In genomic region chr4:158782539-158783360, GRCh38 we compare ENCODE assay signal across 1 cellular context.
TF ChIP-seq lines count a peak whose summit lies in the region.

No MANE protein-coding gene starts in this region.

TF ChIP-seq in K562, 482 proteins besides CTCF, POLR2A, EP300 and RAD21 (continued from another document):
- TF ChIP-seq PBX2 (CRISPR knock-in tag; IDR thresholded peaks at IDR 0.05; ENCODE audit: low read depth) (no peak), PBX2 (tag; conservative IDR thresholded peaks at IDR 0.05; ENCODE audit: low read depth) (0 out of 2 replicates have a peak, but pooled peaks have one; percentile 46), HMBOX1 (IDR thresholded peaks at IDR 0.05) (peak; percentile 69; the same call in 1 of the 2 replicates), MYNN (IDR thresholded peaks at IDR 0.05) (no peak), MYNN (CRISPR knock-in tag; IDR thresholded peaks at IDR 0.05) (no peak)
